In genomic region chr16:29809850-29810698, GRCh38 we compare ENCODE assay signal across 8 cellular contexts. TPM values are rescaled to one million over a fixed set of nuclear protein-coding genes. Genes with fewer than 3 reads are reported as not detected.
A peak's percentile ranks its signal among the peaks of the same experiment; 100 is the strongest.
DNase-seq lines count a peak whose midpoint lies in the region; ATAC-seq and TF ChIP-seq lines count a peak whose summit lies in the region.

No MANE protein-coding gene starts in this region.

- H2BK5ac ChIP-seq in IMR-90 (ENCODE audit: low read depth, low read length, poor library complexity, severe bottlenecking) = no peak overlapping the region

- H3K4me1 ChIP-seq in A673 (ENCODE audit: insufficient read depth, low read length, poor library complexity, severe bottlenecking) = peaks cover 47% of the 10 kb centered on the region
- peaks cover 24% of the 10 kb centered on the region for H3K4me1 ChIP-seq in IMR-90 (ENCODE audit: control insufficient read depth, insufficient read depth, low read length)
- H3K4me1 ChIP-seq in iPS-18a (ENCODE audit: control insufficient read depth, low read depth, low read length) = peaks cover 42% of the 10 kb centered on the region
- H3K4me1 ChIP-seq in suprapubic skin = peaks cover 76% of the 10 kb centered on the region

- H4K5ac ChIP-seq in IMR-90 (ENCODE audit: low read depth, low read length) = no peak overlapping the region

- H3K4me2 ChIP-seq in IMR-90 (ENCODE audit: low read depth, low read length) = no peak overlapping the region

- in situ Hi-C loops in IMR-90 (cut with MboI; ENCODE audit: low sequenced_read_pairs) = no loop called here
- in situ Hi-C loops in G401 (cut with HindIII; ENCODE audit: low sequenced_read_pairs) = no loop called here

- TF ChIP-seq RAD21 in IMR-90 (IDR thresholded peaks at IDR 0.05; ENCODE audit: low read length) = no peak

- H4K91ac ChIP-seq in IMR-90 (ENCODE audit: insufficient read depth, low read depth, low read length) = no peak overlapping the region; the same call in 1 of the 2 replicates

- H2BK120ac ChIP-seq in IMR-90 (ENCODE audit: low read depth, low read length) = no peak overlapping the region

- H2AK9ac ChIP-seq in IMR-90 (replicated peaks; ENCODE audit: low read depth, low read length, poor library complexity) = peak overlapping the region; percentile 42

- POLR2A ChIA-PET in A673 (lab: Charles Lee; ENCODE audit: low non-redundant PET) = no interaction called here
- POLR2A ChIA-PET in IMR-90 (lab: Charles Lee; ENCODE audit: unreplicated experiment) = interaction anchor here (0.7 kb wide), 1 partner anchor 18 kb away, joined by 6 read pairs; no protein-coding TSS in a partner anchor

- CTCF ChIA-PET in A673 (lab: Charles Lee) = interaction anchor here (0.7 kb wide), 1 partner anchor 81 kb away, joined by 4 read pairs; no protein-coding TSS in a partner anchor
- CTCF ChIA-PET in IMR-90 (lab: Yijun Ruan, JAX) = no interaction called here

- H3K56ac ChIP-seq in IMR-90 (ENCODE audit: extremely low read depth, insufficient read depth, low read length) = no peak overlapping the region

- H3K9me3 Mint-ChIP-seq in activated T-cell treated with anti-CD3 and anti-CD28 coated beads, Interleukin-2, amount 50 U/mL, for 72 hours = no peaks in the 10 kb centered on the region

- peak overlapping the region; percentile 58 for H3K4me3 ChIP-seq in A673 (ENCODE audit: low read depth, low read length, poor library complexity, severe bottlenecking)
- no peak overlapping the region for H3K4me3 ChIP-seq in IMR-90 (ENCODE audit: insufficient read depth, low read depth, low read length)
- H3K4me3 ChIP-seq in iPS-18a (ENCODE audit: low read length) = peak overlapping the region; percentile 81
- H3K4me3 ChIP-seq in suprapubic skin = peak overlapping the region; percentile 10

- H3K36me3 ChIP-seq in A673 (ENCODE audit: insufficient read depth, low read length, poor library complexity, severe bottlenecking) (peaks cover 24% of the 10 kb centered on the region), IMR-90 (ENCODE audit: control insufficient read depth, insufficient read depth, low read length) (peaks cover 12% of the 10 kb centered on the region), iPS-18a (ENCODE audit: control insufficient read depth, low read depth, low read length) (peaks cover 16% of the 10 kb centered on the region), suprapubic skin (peaks cover 12% of the 10 kb centered on the region)

- dilution Hi-C loops in IMR-90 (cut with HindIII; ENCODE audit: low sequenced_read_pairs, unreplicated experiment) = no loop called here

- DNase-seq in A673 (ENCODE audit: low spot score) (peak; percentile 74), IMR-90 (no peak), suprapubic skin (ENCODE audit: low spot score in 2 of 2) (no peak), D341Med (ENCODE audit: low spot score) (no peak), G401 (ENCODE audit: low spot score) (no peak)
- DNase-seq in activated T-cell treated with anti-CD3 and anti-CD28 coated beads, Interleukin-2, amount 50 U/mL, for 72 hours = peak; percentile 50 to 53

- no peak overlapping the region; the same call in none of the 2 replicates for H3K4ac ChIP-seq in IMR-90 (ENCODE audit: low read depth, low read length)

- peaks cover 10 to 15% of the 10 kb centered on the region in 2 donors for H3K36me3 Mint-ChIP-seq in activated T-cell treated with anti-CD3 and anti-CD28 coated beads, Interleukin-2, amount 50 U/mL, for 72 hours (ENCODE audit: insufficient read depth in 2 of 2)

- H3K27ac ChIP-seq in A673 (ENCODE audit: low read depth, low read length, poor library complexity, severe bottlenecking) = peak overlapping the region; percentile 95
- peak overlapping the region; percentile 16; the same call in 1 of the 2 replicates for H3K27ac ChIP-seq in IMR-90 (ENCODE audit: insufficient read depth, low read length)
- no peak overlapping the region for H3K27ac ChIP-seq in iPS-18a (ENCODE audit: low read length)
- peak overlapping the region; percentile 73 for H3K27ac ChIP-seq in suprapubic skin

- H3K27ac Mint-ChIP-seq in activated T-cell treated with anti-CD3 and anti-CD28 coated beads, Interleukin-2, amount 50 U/mL, for 72 hours = peak overlapping the region; percentile 19

- no peak overlapping the region for H2BK15ac ChIP-seq in IMR-90 (ENCODE audit: low read depth, low read length)

- no peak overlapping the region for H4K8ac ChIP-seq in IMR-90 (ENCODE audit: low read depth in 2 of 2, low read length in 2 of 2)

- intact Hi-C loops in A673 (cut with micrococcal nuclease; ENCODE audit: unreplicated experiment) (loop anchor here (2.0 to 10.0 kb wide), 2 partner anchors 55 to 211 kb away; partner anchors contain the start of gene CDIPT), IMR-90 (cut with micrococcal nuclease) (no loop called here)

- TF ChIP-seq POLR2A in IMR-90 (IDR thresholded peaks at IDR 0.05; ENCODE audit: low read depth, low read length) = no peak
- no peak for TF ChIP-seq POLR2A in suprapubic skin (IDR thresholded peaks at IDR 0.05)

- no peak for ATAC-seq in IMR-90 (ENCODE audit: low read depth)
- ATAC-seq in activated T-cell treated with anti-CD3 and anti-CD28 coated beads, Interleukin-2, amount 50 U/mL, for 72 hours (replicated peaks in 1 of 2) = no peak
- no peak for ATAC-seq in GM21528 (IDR thresholded peaks at IDR 0.05; ENCODE audit: low FRiP score, unreplicated experiment)

- H3K9ac ChIP-seq in IMR-90 (ENCODE audit: low read depth, low read length) (no peak overlapping the region), iPS-18a (ENCODE audit: low read length) (no peak overlapping the region)

- no peak overlapping the region for H3K14ac ChIP-seq in IMR-90 (replicated peaks; ENCODE audit: low read depth, low read length)

- no peak for TF ChIP-seq EP300 in suprapubic skin (IDR thresholded peaks at IDR 0.05)

- H2AK5ac ChIP-seq in IMR-90 (ENCODE audit: low read depth, low read length) = peak overlapping the region; percentile 79; the same call in 1 of the 2 replicates

- H3K27me3 Mint-ChIP-seq in activated T-cell treated with anti-CD3 and anti-CD28 coated beads, Interleukin-2, amount 50 U/mL, for 72 hours (ENCODE audit: low read depth) = no peaks in the 10 kb centered on the region

- peak overlapping the region; percentile 73; the same call in 1 of the 2 replicates for H3K23ac ChIP-seq in IMR-90 (ENCODE audit: low read depth, low read length)

- peaks cover 30% of the 10 kb centered on the region for H4K20me1 ChIP-seq in IMR-90 (ENCODE audit: insufficient read depth, low read length)

- H2BK20ac ChIP-seq in IMR-90 (ENCODE audit: low read depth, low read length) = no peak overlapping the region

- no peak overlapping the region for H2AFZ ChIP-seq in IMR-90 (replicated peaks; ENCODE audit: low read length, poor library complexity)

- WGBS in IMR-90 (ENCODE audit: extremely low coverage in 2 of 2, insufficient read length in 1 of 2), 2 experiments = 14% methylated on average over 1 of the region's 23 CpGs; no CpG with 5 or more reads in 1 of the 2 experiments
- 50% methylated on average over 23 of the region's 23 CpGs for WGBS in suprapubic skin

- peak overlapping the region; percentile 86 to 95 for H3K4me3 Mint-ChIP-seq in activated T-cell treated with anti-CD3 and anti-CD28 coated beads, Interleukin-2, amount 50 U/mL, for 72 hours

- peaks cover 71% of the 10 kb centered on the region for H3K4me1 Mint-ChIP-seq in activated T-cell treated with anti-CD3 and anti-CD28 coated beads, Interleukin-2, amount 50 U/mL, for 72 hours (ENCODE audit: low read depth)

- H3K9me3 ChIP-seq in A673 (ENCODE audit: low read depth, low read length, poor library complexity, severe bottlenecking) (no peaks in the 10 kb centered on the region), IMR-90 (ENCODE audit: control insufficient read depth, insufficient read depth, low read length) (no peaks in the 10 kb centered on the region), iPS-18a (ENCODE audit: control insufficient read depth, low read depth, low read length) (no peaks in the 10 kb centered on the region), suprapubic skin (no peaks in the 10 kb centered on the region)

- BruUV-seq in A673 (replicated peaks; lab: Mats Ljungman, UMichigan) (no TSS peak), IMR-90 (replicated peaks; lab: Mats Ljungman, UMichigan) (no TSS peak)

- H3K79me1 ChIP-seq in IMR-90 (ENCODE audit: low read depth in 1 of 2, low read length in 2 of 2) = peaks cover 8 to 47% of the 10 kb centered on the region in 2 experiments; a peak in 3 of 4 replicates

- H3K9me1 ChIP-seq in IMR-90 (ENCODE audit: insufficient read depth, low read length) = peaks cover 11% of the 10 kb centered on the region

- H3K18ac ChIP-seq in IMR-90 (ENCODE audit: low read depth, low read length) = no peak overlapping the region

- TF ChIP-seq CTCF in A673 (conservative IDR thresholded peaks at IDR 0.05; ENCODE audit: low read depth, low read length) (no peak), IMR-90 (conservative IDR thresholded peaks at IDR 0.05; ENCODE audit: low read depth, low read length) (no peak), suprapubic skin (IDR thresholded peaks at IDR 0.05) (no peak)

- H3K27me3 ChIP-seq in A673 (replicated peaks; ENCODE audit: insufficient read depth, low read depth, low read length, poor library complexity) = no peaks in the 10 kb centered on the region
- H3K27me3 ChIP-seq in IMR-90 (ENCODE audit: control insufficient read depth, insufficient read depth, low read length) = no peaks in the 10 kb centered on the region
- H3K27me3 ChIP-seq in iPS-18a (ENCODE audit: control insufficient read depth, insufficient read depth, low read length) = no peaks in the 10 kb centered on the region
- no peaks in the 10 kb centered on the region for H3K27me3 ChIP-seq in suprapubic skin

RNA-seq across cellular contexts. Expression of gene PRRT2, which starts 1.9 kb away (rescaled TPM):
- total RNA-seq in A673 (2021) (9.0 TPM in 2 replicates), IMR-90 (2012; rRNA removed) (0.90 and 1.4 TPM in 2 replicates), suprapubic skin (1 to 10 TPM in 3 of 4 donors, not detected in 1; 1.1 to 6.8 (median 3.7) TPM)
- 10.5 and 10.7 TPM in 2 replicates for polyA plus RNA-seq in IMR-90 (2012; rRNA removed)
- 2.2 and 2.7 TPM in 2 replicates for polyA plus RNA-seq in IMR-90 (2012; cell fraction: cytosol; rRNA removed)
- 150 and 201 TPM in 2 replicates for polyA plus RNA-seq in IMR-90 (2012; cell fraction: nucleus; rRNA removed; ENCODE audit: low replicate concordance)
- 1 to 10 TPM; 2.4 to 2.8 TPM for total RNA-seq in activated T-cell treated with anti-CD3 and anti-CD28 coated beads, Interleukin-2, amount 50 U/mL, for 72 hours
- total RNA-seq in G401 (2014; rRNA removed; shearing (Covaris generic)) = 4.7 and 6.2 TPM in 2 replicates

RNA-seq across cellular contexts. Expression of gene MAZ, which starts 3.7 kb away (rescaled TPM):
- total RNA-seq in A673 (2021) (457 and 516 TPM in 2 replicates), IMR-90 (2012; rRNA removed) (113 and 127 TPM in 2 replicates), suprapubic skin (100 to 1,000 TPM in 3 of 4 donors, 10 to 100 TPM in 1; 98.4 to 180 (median 125) TPM)
- polyA plus RNA-seq in IMR-90 (2012; rRNA removed) = 124 and 138 TPM in 2 replicates
- polyA plus RNA-seq in IMR-90 (2012; cell fraction: cytosol; rRNA removed) = 55.6 and 129 TPM in 2 replicates
- 105 and 180 TPM in 2 replicates for polyA plus RNA-seq in IMR-90 (2012; cell fraction: nucleus; rRNA removed; ENCODE audit: low replicate concordance)
- total RNA-seq in activated T-cell treated with anti-CD3 and anti-CD28 coated beads, Interleukin-2, amount 50 U/mL, for 72 hours = 100 to 1,000 TPM; 266 to 329 TPM
- total RNA-seq in G401 (2014; rRNA removed; shearing (Covaris generic)) = 469 and 478 TPM in 2 replicates

RNA-seq across cellular contexts. Expression of gene PAGR1, which starts 5.9 kb away (rescaled TPM):
- total RNA-seq in A673 (2021) (47.4 and 50.0 TPM in 2 replicates), IMR-90 (2012; rRNA removed) (10.6 and 15.3 TPM in 2 replicates), suprapubic skin (10 to 100 TPM; 23.3 to 35.2 (median 23.8) TPM)
- 22.1 and 26.4 TPM in 2 replicates for polyA plus RNA-seq in IMR-90 (2012; rRNA removed)
- polyA plus RNA-seq in IMR-90 (2012; cell fraction: cytosol; rRNA removed) = 21.9 and 41.0 TPM in 2 replicates
- polyA plus RNA-seq in IMR-90 (2012; cell fraction: nucleus; rRNA removed; ENCODE audit: low replicate concordance) = 159 and 162 TPM in 2 replicates
- 10 to 100 TPM; 14.8 to 17.8 TPM for total RNA-seq in activated T-cell treated with anti-CD3 and anti-CD28 coated beads, Interleukin-2, amount 50 U/mL, for 72 hours
- total RNA-seq in G401 (2014; rRNA removed; shearing (Covaris generic)) = 69.9 and 78.4 TPM in 2 replicates

RNA-seq across cellular contexts. Expression of gene MVP, which starts 10.2 kb away (rescaled TPM):
- total RNA-seq in A673 (2021) = 5.6 and 7.1 TPM in 2 replicates
- 221 and 319 TPM in 2 replicates for total RNA-seq in IMR-90 (2012; rRNA removed)
- polyA plus RNA-seq in IMR-90 (2012; rRNA removed) = 204 and 231 TPM in 2 replicates
- 95.3 and 159 TPM in 2 replicates for polyA plus RNA-seq in IMR-90 (2012; cell fraction: cytosol; rRNA removed)
- polyA plus RNA-seq in IMR-90 (2012; cell fraction: nucleus; rRNA removed; ENCODE audit: low replicate concordance) = 358 and 633 TPM in 2 replicates
- total RNA-seq in activated T-cell treated with anti-CD3 and anti-CD28 coated beads, Interleukin-2, amount 50 U/mL, for 72 hours = 100 to 1,000 TPM; 148 to 161 TPM
- total RNA-seq in suprapubic skin = 100 to 1,000 TPM in 1 of 4 donors, 10 to 100 TPM in 3; 54.9 to 104 (median 68.1) TPM
- total RNA-seq in G401 (2014; rRNA removed; shearing (Covaris generic)) = 17.2 and 32.7 TPM in 2 replicates

RNA-seq across cellular contexts. Expression of gene KIF22, which starts 19.5 kb away (rescaled TPM):
- total RNA-seq in A673 (2021) (171 and 186 TPM in 2 replicates), IMR-90 (2012; rRNA removed) (40.8 and 43.0 TPM in 2 replicates), suprapubic skin (10 to 100 TPM; 42.8 to 65.7 (median 55.1) TPM)
- 65.1 and 66.0 TPM in 2 replicates for polyA plus RNA-seq in IMR-90 (2012; rRNA removed)
- 29.9 and 41.8 TPM in 2 replicates for polyA plus RNA-seq in IMR-90 (2012; cell fraction: cytosol; rRNA removed)
- polyA plus RNA-seq in IMR-90 (2012; cell fraction: nucleus; rRNA removed; ENCODE audit: low replicate concordance) = 96.9 and 151 TPM in 2 replicates
- 100 to 1,000 TPM; 153 to 180 TPM for total RNA-seq in activated T-cell treated with anti-CD3 and anti-CD28 coated beads, Interleukin-2, amount 50 U/mL, for 72 hours
- total RNA-seq in G401 (2014; rRNA removed; shearing (Covaris generic)) = 169 and 171 TPM in 2 replicates

Comparison
In these comparisons a context has a peak if more than half of its experiments do, and no peak if none do; other contexts are left out.
1. DNase-seq: peak in A673 (single experiment) and activated T-cell treated with anti-CD3 and anti-CD28 coated beads, Interleukin-2, amount 50 U/mL, for 72 hours (2 of 2); none in IMR-90 (single experiment), suprapubic skin (0 of 2), D341Med (single experiment) and G401 (single experiment).